Comparison of ENCODE assay signal across 8 cellular contexts in genomic region chr14:93114068-93114710, GRCh38. TPM values are rescaled to one million over a fixed set of nuclear protein-coding genes. Genes with fewer than 3 reads are reported as not detected.
DNase-seq lines count a peak whose midpoint lies in the region; ATAC-seq and TF ChIP-seq lines count a peak whose summit lies in the region.

No MANE protein-coding gene starts in this region.

- H3K27me3 Mint-ChIP-seq in CD14-positive monocyte (ENCODE audit: low read depth in 3 of 3) (peaks cover 0 to 3% (median 0%) of the 10 kb centered on the region in 3 donors), IgD-negative memory B cell (no peaks in the 10 kb centered on the region)

- intact Hi-C loops in CD14-positive monocyte (cut with micrococcal nuclease) (loop anchor here (2.0 to 10.0 kb wide), 3 partner anchors 25 to 71 kb away; partner anchors contain the start of genes LYSET (in 1 of the 2) and MOAP1 (in 1 of the 2)), left colon (cut with DNase I, micrococcal nuclease) (no loop called here)

- no peak for TF ChIP-seq CTCF in CD14-positive monocyte (IDR thresholded peaks at IDR 0.05)

- DNase-seq in CD14-positive monocyte (ENCODE audit: low spot score), result no peak
- DNase-seq in astrocyte of the hippocampus (ENCODE audit: low read depth, low spot score), result peak; percentile 41
- DNase-seq in left colon, result peak in 1 of 2 donors; percentile 29
- DNase-seq in SW480 (ENCODE audit: low spot score), result no peak
- no peak for DNase-seq in foreskin melanocyte

- H3K27ac Mint-ChIP-seq in CD14-positive monocyte (peak overlapping the region; percentile 78 to 94 (median 90)), IgD-negative memory B cell (peak overlapping the region; percentile 82 to 90 (median 84))

- peaks cover 4 to 11% of the 10 kb centered on the region in 2 donors for H3K36me3 Mint-ChIP-seq in CD14-positive monocyte
- no peaks in the 10 kb centered on the region for H3K36me3 Mint-ChIP-seq in IgD-negative memory B cell

- H3K27ac ChIP-seq in temporal lobe (ENCODE audit: low read depth, low read length), result peak overlapping the region; percentile 88

- H3K4me3 Mint-ChIP-seq in CD14-positive monocyte (peak overlapping the region; percentile 87 to 93), IgD-negative memory B cell (peak overlapping the region; percentile 76 to 97 (median 92))

- H3K4me1 Mint-ChIP-seq in CD14-positive monocyte (peaks cover 67% of the 10 kb centered on the region), IgD-negative memory B cell (peaks cover 25 to 33% (median 33%) of the 10 kb centered on the region in 3 donors)

- H3K9me3 Mint-ChIP-seq in CD14-positive monocyte, result no peaks in the 10 kb centered on the region
- no peaks in the 10 kb centered on the region for H3K9me3 Mint-ChIP-seq in IgD-negative memory B cell

- ATAC-seq in left colon (peak; percentile 6), GM19351 (IDR thresholded peaks at IDR 0.05; ENCODE audit: unreplicated experiment) (no peak)

RNA-seq across cellular contexts. Expression of gene ITPK1, which starts 1.5 kb away (rescaled TPM):
- polyA plus RNA-seq in CD14-positive monocyte, result 10 to 100 TPM; 57.1 to 63.0 TPM
- 43.1 TPM for polyA plus RNA-seq in IgD-negative memory B cell
- total RNA-seq in left colon, result 100 to 1,000 TPM; 138 to 142 TPM
- total RNA-seq in temporal lobe, result 23.1 TPM

Comparison
In these comparisons a context has a peak if more than half of its experiments do, and no peak if none do; other contexts are left out.
1. intact Hi-C loops: an anchor here in CD14-positive monocyte (2.0 to 10.0 kb wide); none called in left colon.